ENCODE assay signal across 9 cellular contexts in genomic region chr10:80471009-80471408, GRCh38. TPM values are rescaled to one million over a fixed set of nuclear protein-coding genes. Genes with fewer than 3 reads are reported as not detected.
DNase-seq lines count a peak whose midpoint lies in the region; TF ChIP-seq lines count a peak whose summit lies in the region.
"Had no signal": no experiment of that assay in that cellular context is flagged by ENCODE, and none has a peak within 500 bp of the region (broad histone marks: within the 10 kb centered on the region; RNA-seq: fewer than 3 reads in every experiment).

No MANE protein-coding gene starts in this region.

- no peak for TF ChIP-seq EP300 in esophagus muscularis mucosa (IDR thresholded peaks at IDR 0.05)

- peak; percentile 35 for DNase-seq in DMS79 treated with DMSO at 0.1 percent for 48 hours (lab: John Stamatoyannopoulos, UW)
- DNase-seq in SJSA1 (ENCODE audit: low read depth in 1 of 2, low spot score in 2 of 2), result no peak
- no peak for DNase-seq in dorsolateral prefrontal cortex
- no peak for DNase-seq in smooth muscle cell (lab: John Stamatoyannopoulos, UW; ENCODE audit: unreplicated experiment)
- no peak for DNase-seq in central memory CD4-positive, alpha-beta T cell
- DNase-seq in NCI-H2029 treated with DMSO at 0.1 percent for 48 hours (lab: John Stamatoyannopoulos, UW), result no peak
- DNase-seq in Ammon's horn (ENCODE audit: low spot score), result no peak
- no peak for DNase-seq in esophagus muscularis mucosa (ENCODE audit: extremely low spot score)
- DNase-seq: NCI-H187 treated with DMSO at 0.1 percent for 48 hours had no signal

- H3K9ac ChIP-seq in smooth muscle cell (ENCODE audit: low read depth), result peak overlapping the region; percentile 22

- H3F3A ChIP-seq in smooth muscle cell (ENCODE audit: low read depth), result peaks cover 16% of the 10 kb centered on the region

- H3K4me1 ChIP-seq in SJSA1 (replicated peaks) (peaks cover 92% of the 10 kb centered on the region), smooth muscle cell (ENCODE audit: low read depth) (peaks cover 35% of the 10 kb centered on the region), esophagus muscularis mucosa (peaks cover 83 to 98% (median 93%) of the 10 kb centered on the region in 4 donors)

- intact Hi-C loops in dorsolateral prefrontal cortex (cut with DNase I) (no loop called here), esophagus muscularis mucosa (cut with DNase I) (no loop called here)

- H3K4me3 ChIP-seq in SJSA1, result no peak overlapping the region
- no peak overlapping the region for H3K4me3 ChIP-seq in dorsolateral prefrontal cortex
- no peak overlapping the region for H3K4me3 ChIP-seq in smooth muscle cell
- no peak overlapping the region for H3K4me3 ChIP-seq in esophagus muscularis mucosa

- no peak overlapping the region for H2AFZ ChIP-seq in smooth muscle cell (ENCODE audit: low read depth)

- TF ChIP-seq CTCF in dorsolateral prefrontal cortex (IDR thresholded peaks at IDR 0.05 in 54 of 56, conservative IDR thresholded peaks at IDR 0.05 in 2 of 56; ENCODE audit: low read depth in 1 of 56, partially characterized antibody in 56 of 56), result no peak
- TF ChIP-seq CTCF in smooth muscle cell (IDR thresholded peaks at IDR 0.05; ENCODE audit: borderline replicate concordance, insufficient read depth, poor library complexity, severe bottlenecking), result no peak
- TF ChIP-seq CTCF in esophagus muscularis mucosa (IDR thresholded peaks at IDR 0.05), result no peak

- H4K20me1 ChIP-seq in smooth muscle cell (ENCODE audit: low read depth), result peaks cover 56% of the 10 kb centered on the region

- no peak for TF ChIP-seq POLR2A in esophagus muscularis mucosa (IDR thresholded peaks at IDR 0.05; ENCODE audit: low read depth)

- no peaks in the 10 kb centered on the region for H3K27me3 ChIP-seq in SJSA1 (replicated peaks)
- H3K27me3 ChIP-seq in dorsolateral prefrontal cortex, result no peaks in the 10 kb centered on the region
- H3K27me3 ChIP-seq in smooth muscle cell (ENCODE audit: low read depth), result no peaks in the 10 kb centered on the region
- no peaks in the 10 kb centered on the region for H3K27me3 ChIP-seq in esophagus muscularis mucosa

- H3K4me2 ChIP-seq in smooth muscle cell, result no peak overlapping the region

- WGBS in smooth muscle cell (ENCODE audit: low lambda C conversion rate), result 86% methylated on average over 3 of the region's 3 CpGs
- WGBS in esophagus muscularis mucosa, result 92% methylated on average over 3 of the region's 3 CpGs

- no peaks in the 10 kb centered on the region for H3K9me3 ChIP-seq in SJSA1 (replicated peaks)
- no peaks in the 10 kb centered on the region for H3K9me3 ChIP-seq in smooth muscle cell (replicated peaks; ENCODE audit: low read depth)
- no peaks in the 10 kb centered on the region for H3K9me3 ChIP-seq in esophagus muscularis mucosa

- 0 out of 2 replicates have a peak overlapping the region, but pooled peaks have one; percentile 17 for H3K27ac ChIP-seq in SJSA1
- peak overlapping the region in 46 of 59 donors; percentile 2 to 99 (median 48) for H3K27ac ChIP-seq in dorsolateral prefrontal cortex
- peak overlapping the region; percentile 95 for H3K27ac ChIP-seq in smooth muscle cell (ENCODE audit: low read depth)
- H3K27ac ChIP-seq in esophagus muscularis mucosa (replicated peaks in 1 of 4), result peak overlapping the region in 1 of 4 donors; percentile 22

- H3K79me2 ChIP-seq in smooth muscle cell (ENCODE audit: low read depth), result peaks cover 78% of the 10 kb centered on the region

- H3K36me3 ChIP-seq in SJSA1 (peaks cover 58% of the 10 kb centered on the region), smooth muscle cell (ENCODE audit: low read depth) (no peaks in the 10 kb centered on the region), esophagus muscularis mucosa (peaks cover 0 to 42% (median 13%) of the 10 kb centered on the region in 4 donors)

RNA-seq across cellular contexts. Expression of gene TSPAN14, which starts 16.9 kb away (rescaled TPM):
- total RNA-seq in SJSA1 (2014; rRNA removed; shearing (Covaris generic)), result 60.8 and 65.8 TPM in 2 replicates
- 10 to 100 TPM; 40.9 to 83.1 (median 60.2) TPM for total RNA-seq in dorsolateral prefrontal cortex
- 39.8 and 42.7 TPM in 2 replicates for total RNA-seq in smooth muscle cell
- polyA plus RNA-seq in smooth muscle cell, result 46.3 and 82.5 TPM in 2 replicates
- total RNA-seq in esophagus muscularis mucosa, result 10 to 100 TPM; 17.9 to 50.5 (median 38.4) TPM
